8 cellular contexts compared by ENCODE assay signal in the genomic region with DNA sequence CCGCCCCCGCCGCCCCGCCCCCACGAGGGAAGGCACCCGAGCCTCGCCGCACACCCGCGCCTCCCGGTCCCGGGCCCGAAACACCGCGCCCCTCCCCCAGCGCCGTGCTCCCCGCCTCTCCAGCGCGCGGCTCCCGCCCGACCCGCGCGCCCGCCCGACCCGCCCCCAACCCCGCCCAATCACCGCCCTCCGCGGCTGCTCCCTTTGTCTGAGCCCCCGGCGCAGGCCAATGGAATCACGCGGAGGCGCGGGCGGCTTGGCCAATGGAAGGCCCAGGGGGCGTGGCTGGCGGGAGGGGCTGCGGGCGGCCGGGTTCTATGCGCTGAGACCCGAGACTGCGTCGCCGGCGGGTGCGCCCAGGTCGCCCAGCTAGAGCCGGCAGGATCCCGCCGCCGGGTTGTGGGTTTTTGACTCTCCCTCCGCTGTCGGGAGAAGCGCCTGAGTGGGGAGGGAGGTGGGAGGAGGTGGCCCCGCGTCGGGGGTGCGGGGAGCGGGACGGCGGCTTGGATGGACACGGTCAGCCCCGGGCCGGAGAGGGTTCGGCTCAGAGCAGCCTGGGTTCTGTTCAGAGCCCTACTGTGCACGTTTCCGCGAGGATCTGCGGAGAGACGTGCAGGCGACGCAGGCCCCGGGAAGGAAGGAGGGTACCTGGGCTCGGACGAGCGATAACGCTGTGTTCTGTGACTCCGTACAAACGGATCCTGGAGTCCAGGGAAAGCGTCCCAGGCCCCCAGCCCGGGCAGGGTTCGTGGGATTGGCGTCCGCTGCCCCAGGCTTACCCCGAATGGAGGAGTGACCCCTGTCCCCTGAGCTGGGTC. TPM values are rescaled to one million over a fixed set of nuclear protein-coding genes. Genes with fewer than 3 reads are reported as not detected.
A peak's percentile ranks its signal among the peaks of the same experiment; 100 is the strongest.
DNase-seq lines count a peak whose midpoint lies in the region; ATAC-seq and TF ChIP-seq lines count a peak whose summit lies in the region.

No MANE protein-coding gene starts in this region.

- H3K27me3 ChIP-seq in BE2C (peaks cover 25% of the 10 kb centered on the region), lung (ENCODE audit: control insufficient read depth, insufficient read depth) (no peaks in the 10 kb centered on the region)

- no peak overlapping the region for H3K27ac Mint-ChIP-seq in activated CD8-positive, alpha-beta T cell treated with anti-CD3 and anti-CD28 coated beads, Interleukin-2, amount 10 ng/mL, durations not matched to agents 7 days and 5 days

- peak; percentile 71 for ATAC-seq in GM19397 (IDR thresholded peaks at IDR 0.05; ENCODE audit: unreplicated experiment)
- peak; percentile 86 for ATAC-seq in activated CD8-positive, alpha-beta T cell treated with anti-CD3 and anti-CD28 coated beads, Interleukin-2, amount 10 ng/mL, durations not matched to agents 7 days and 5 days
- ATAC-seq in lung (ENCODE audit: insufficient read depth, low FRiP score), result peak; percentile 84

- H3K4me3 Mint-ChIP-seq in activated CD8-positive, alpha-beta T cell treated with anti-CD3 and anti-CD28 coated beads, Interleukin-2, amount 10 ng/mL, durations not matched to agents 7 days and 5 days, result peak overlapping the region; percentile 50

- WGBS in lung, 2 donors, result 2 to 5% methylated on average over 45 to 91 of the region's 91 CpGs

- POLR2A ChIA-PET in activated CD8-positive, alpha-beta T cell treated with anti-CD3 and anti-CD28 coated beads, Interleukin-2, amount 10 ng/mL, durations not matched to agents 7 days and 5 days (lab: Charles Lee), result interaction anchor here (0.6 kb wide), 1 partner anchor 94 kb away, joined by 3 read pairs; no protein-coding TSS in a partner anchor

- H3K9me3 Mint-ChIP-seq in activated CD8-positive, alpha-beta T cell treated with anti-CD3 and anti-CD28 coated beads, Interleukin-2, amount 10 ng/mL, durations not matched to agents 7 days and 5 days (ENCODE audit: insufficient read depth), result no peaks in the 10 kb centered on the region

- H3K4me1 ChIP-seq in BE2C (peaks cover 15% of the 10 kb centered on the region), lung (ENCODE audit: control insufficient read depth in 2 of 2, insufficient read depth in 2 of 2, low read length in 2 of 2) (peaks cover 0 to 6% of the 10 kb centered on the region in 2 donors)

- H3K27ac ChIP-seq in lung (ENCODE audit: low read depth in 1 of 2, low read length in 1 of 2), result peak overlapping the region; percentile 70 to 90

- DNase-seq in BE2C (peak; percentile 100), HK-2 (ENCODE audit: unreplicated experiment) (peak; percentile 96), NCI-H82 treated with DMSO at 0.1 percent for 48 hours (lab: John Stamatoyannopoulos, UW; ENCODE audit: unreplicated experiment) (peak; percentile 81), ecto neural progenitor cell (ENCODE audit: low spot score) (peak; percentile 100), lung (ENCODE audit: low spot score) (peak; percentile 99)
- peak; percentile 95 for DNase-seq in activated CD8-positive, alpha-beta T cell treated with anti-CD3 and anti-CD28 coated beads, Interleukin-2, amount 10 ng/mL, durations not matched to agents 7 days and 5 days
- DNase-seq in stimulated activated CD4-positive, alpha-beta T cell treated with anti-CD3 and anti-CD28 coated beads, TNF-alpha, amount 100 ng/mL, for 1 hour (ENCODE audit: low read depth in 3 of 3, low spot score in 1 of 3), result peak; percentile 81 to 91 (median 84)

- peaks cover 48% of the 10 kb centered on the region for H3K27me3 Mint-ChIP-seq in activated CD8-positive, alpha-beta T cell treated with anti-CD3 and anti-CD28 coated beads, Interleukin-2, amount 10 ng/mL, durations not matched to agents 7 days and 5 days (ENCODE audit: low read depth)

- TF ChIP-seq CTCF in BE2C (IDR thresholded peaks at IDR 0.05; ENCODE audit: low read depth, low read length) (no peak), lung (IDR thresholded peaks at IDR 0.05; ENCODE audit: control extremely low read depth, extremely low read depth) (no peak)

- peaks cover 3% of the 10 kb centered on the region for H3K36me3 Mint-ChIP-seq in activated CD8-positive, alpha-beta T cell treated with anti-CD3 and anti-CD28 coated beads, Interleukin-2, amount 10 ng/mL, durations not matched to agents 7 days and 5 days (ENCODE audit: low read depth)

- H3K9me3 ChIP-seq in BE2C (no peaks in the 10 kb centered on the region), lung (ENCODE audit: control insufficient read depth in 2 of 2, insufficient read depth in 1 of 2, low read length in 1 of 2) (peaks cover 0 to 2% of the 10 kb centered on the region in 2 donors)

- H3K36me3 ChIP-seq in BE2C (peaks cover 12% of the 10 kb centered on the region), lung (ENCODE audit: control insufficient read depth in 2 of 2, insufficient read depth in 2 of 2, low read length in 2 of 2) (no peaks in the 10 kb centered on the region)

- H3K4me1 Mint-ChIP-seq in activated CD8-positive, alpha-beta T cell treated with anti-CD3 and anti-CD28 coated beads, Interleukin-2, amount 10 ng/mL, durations not matched to agents 7 days and 5 days (ENCODE audit: low read depth), result peaks cover 15% of the 10 kb centered on the region

- H3K4me3 ChIP-seq in BE2C (ENCODE audit: low read depth, low read length) (peak overlapping the region; percentile 74), lung (peak overlapping the region; percentile 10)

- CTCF ChIA-PET in activated CD8-positive, alpha-beta T cell treated with anti-CD3 and anti-CD28 coated beads, Interleukin-2, amount 10 ng/mL, durations not matched to agents 7 days and 5 days (lab: Charles Lee), result no interaction called here

RNA-seq across cellular contexts. Expression of a gene that starts 49.0 kb away (rescaled TPM):
- 23.2 TPM for polyA plus RNA-seq in BE2C (2012; ENCODE audit: insufficient read depth, insufficient read length, low read depth)
- under 1 TPM; 0.87 to 0.91 TPM for total RNA-seq in activated CD8-positive, alpha-beta T cell treated with anti-CD3 and anti-CD28 coated beads, Interleukin-2, amount 10 ng/mL, durations not matched to agents 7 days and 5 days
- 10 to 100 TPM; 24.4 to 24.9 TPM for total RNA-seq in lung
- polyA plus RNA-seq in lung, result 10 to 100 TPM in 1 of 2 donors, 1 to 10 TPM in 1; 7.6 to 10.5 TPM

RNA-seq across cellular contexts. Expression of a gene that starts 51.2 kb away (rescaled TPM):
- 41.2 TPM for polyA plus RNA-seq in BE2C (2012; ENCODE audit: insufficient read depth, insufficient read length, low read depth)
- 10 to 100 TPM; 78.5 to 83.5 TPM for total RNA-seq in activated CD8-positive, alpha-beta T cell treated with anti-CD3 and anti-CD28 coated beads, Interleukin-2, amount 10 ng/mL, durations not matched to agents 7 days and 5 days
- 100 to 1,000 TPM in 1 of 2 donors, 10 to 100 TPM in 1; 56.0 to 127 TPM for total RNA-seq in lung
- 10 to 100 TPM; 69.6 to 95.3 TPM for polyA plus RNA-seq in lung

Comparison
In these comparisons a context has a peak if more than half of its experiments do, and no peak if none do; other contexts are left out.
1. Peak in every context shown above with its lines: DNase-seq, ATAC-seq, H3K4me3 ChIP-seq and H3K27ac ChIP-seq.
2. RNA of a gene that starts 49.0 kb away (total RNA-seq): 24.4 to 24.9 TPM in lung; 0.87 to 0.91 TPM in activated CD8-positive, alpha-beta T cell treated with anti-CD3 and anti-CD28 coated beads, Interleukin-2, amount 10 ng/mL, durations not matched to agents 7 days and 5 days; every median in the first group is over 10 times any median in the second.